In genomic region chr18:10230072-10230471, GRCh38 we compare ENCODE assay signal across 1 cellular context.
TF ChIP-seq lines count a peak whose summit lies in the region.

No MANE protein-coding gene starts in this region.

TF ChIP-seq in SK-N-SH, 30 proteins besides CTCF, POLR2A, EP300 and RAD21 (continued from another document):
- TF ChIP-seq SIN3A (IDR thresholded peaks at IDR 0.05; ENCODE audit: borderline replicate concordance, low read depth, low read length) (no peak), NFIC (IDR thresholded peaks at IDR 0.05; ENCODE audit: borderline replicate concordance) (no peak), GATA2 (CRISPR knock-in tag; IDR thresholded peaks at IDR 0.05) (no peak), CHD2 (IDR thresholded peaks at IDR 0.05; ENCODE audit: low read length, partially characterized antibody) (no peak), ZBTB33 (IDR thresholded peaks at IDR 0.05; ENCODE audit: borderline replicate concordance, low read depth) (no peak)
TF ChIP-seq in SK-N-SH: peak in this region for 5.
